13 cellular contexts compared by ENCODE assay signal in the genomic region with DNA sequence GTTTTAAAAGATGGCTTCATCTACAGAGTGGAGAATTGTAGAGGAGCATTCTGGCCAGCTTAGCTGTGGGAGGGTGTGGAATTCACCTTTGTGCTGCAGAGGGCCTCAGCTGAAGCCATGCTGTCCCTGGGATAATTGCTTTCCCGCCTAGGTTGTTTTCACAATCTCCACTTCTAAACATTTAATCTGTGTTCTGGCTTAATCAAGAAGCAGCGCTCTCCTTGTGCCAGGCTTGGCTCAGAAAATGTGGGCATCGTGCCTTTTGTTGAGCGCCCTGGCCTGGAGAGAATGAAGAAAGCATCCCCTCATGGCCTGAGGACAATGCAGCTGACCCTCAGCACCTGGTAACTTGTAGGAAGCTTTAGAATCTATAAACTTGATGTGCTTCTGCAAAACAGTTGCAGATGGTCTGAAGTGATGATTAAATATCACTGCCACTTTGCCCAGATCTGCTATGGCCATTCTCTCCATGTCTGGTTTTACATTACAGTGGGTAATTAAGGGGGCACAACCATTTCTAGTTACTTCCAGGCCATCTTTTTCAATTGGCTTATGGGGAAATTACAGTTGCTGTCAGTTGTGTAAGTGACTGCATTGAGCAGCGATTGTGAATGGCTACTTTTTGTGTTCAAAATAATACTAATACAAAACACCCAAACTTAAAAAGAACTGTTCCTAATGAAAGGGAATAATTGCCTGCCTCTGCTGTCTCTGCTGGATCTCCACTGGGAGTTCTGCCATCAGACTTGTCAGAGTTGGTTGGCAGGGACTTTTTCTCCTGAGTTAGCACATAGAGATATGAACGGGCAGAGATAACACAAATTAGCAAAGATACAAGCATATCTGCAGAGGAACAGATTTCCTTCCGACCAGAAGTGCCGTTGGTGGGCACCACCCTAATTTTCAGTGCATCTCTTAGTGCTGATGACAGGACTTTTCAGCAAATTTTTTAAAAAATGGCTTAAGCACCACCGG. TPM values are rescaled to one million over a fixed set of nuclear protein-coding genes. Genes with fewer than 3 reads are reported as not detected.
DNase-seq lines count a peak whose midpoint lies in the region; TF ChIP-seq lines count a peak whose summit lies in the region.
"Had no signal": no experiment of that assay in that cellular context is flagged by ENCODE, and none has a peak within 500 bp of the region (broad histone marks: within the 10 kb centered on the region; RNA-seq: fewer than 3 reads in every experiment).

No MANE protein-coding gene starts in this region.

- H3K4me3 ChIP-seq in BE2C (ENCODE audit: low read depth, low read length): peak overlapping the region; percentile 21
- H3K4me3 ChIP-seq in OCI-LY7 (ENCODE audit: low read depth, low read length, poor library complexity, severe bottlenecking): no peak overlapping the region

- no peak overlapping the region for H3K27ac ChIP-seq in OCI-LY7 (ENCODE audit: low read depth, low read length, poor library complexity, severe bottlenecking)

- H3K4me1 Mint-ChIP-seq in endothelial cell (ENCODE audit: unreplicated experiment): peaks cover 56% of the 10 kb centered on the region

- TF ChIP-seq CTCF in BE2C (IDR thresholded peaks at IDR 0.05; ENCODE audit: low read depth, low read length) (no peak), endothelial cell (IDR thresholded peaks at IDR 0.05; ENCODE audit: unreplicated experiment) (no peak), OCI-LY7 (conservative IDR thresholded peaks at IDR 0.05; ENCODE audit: low read length) (no peak)

- no peaks in the 10 kb centered on the region for H3K27me3 ChIP-seq in BE2C

- peak; percentile 51 for DNase-seq in BE2C
- DNase-seq in NCI-H2227 treated with DMSO at 0.1 percent for 48 hours (lab: John Stamatoyannopoulos, UW): peak; percentile 29
- DNase-seq in endothelial cell (ENCODE audit: low spot score): no peak
- DNase-seq in medulla oblongata (ENCODE audit: extremely low spot score): peak; percentile 41
- DNase-seq in NCI-H146 (lab: John Stamatoyannopoulos, UW): no peak
- DNase-seq in kidney glomerular epithelial cell (lab: John Stamatoyannopoulos, UW): no peak
- no peak for DNase-seq in dedifferentiated amniotic fluid mesenchymal stem cell (ENCODE audit: extremely low spot score)
- no peak for DNase-seq in OCI-LY7 (ENCODE audit: low spot score)
- DNase-seq: DND-41; NCI-H1930; nephron progenitor cell; stimulated activated CD8-positive, alpha-beta memory T cell treated with anti-CD3 and anti-CD28 coated beads, Interleukin-4, amount 100 ng/mL, for 48 hours had no signal

- no peak overlapping the region for H3K4me2 ChIP-seq in OCI-LY7 (ENCODE audit: low read length)

- H3K36me3 ChIP-seq in BE2C (no peaks in the 10 kb centered on the region), OCI-LY7 (ENCODE audit: insufficient read depth, low read length) (no peaks in the 10 kb centered on the region; the same call in 1 of the 2 replicates)

- H3K27me3 Mint-ChIP-seq in endothelial cell (ENCODE audit: unreplicated experiment): peaks cover 7% of the 10 kb centered on the region

- intact Hi-C loops in OCI-LY7 (cut with micrococcal nuclease; ENCODE audit: unreplicated experiment): no loop called here

- BruUV-seq in OCI-LY7 (replicated peaks; lab: Mats Ljungman, UMichigan): no TSS peak

- peaks cover 6% of the 10 kb centered on the region for H3K79me2 ChIP-seq in OCI-LY7 (ENCODE audit: insufficient read depth, low read depth, low read length)

- H3K4me3 Mint-ChIP-seq in endothelial cell (ENCODE audit: unreplicated experiment): no peak overlapping the region
- H3K4me3 Mint-ChIP-seq: nephron progenitor cell had no signal

- H2AFZ ChIP-seq in OCI-LY7 (ENCODE audit: low read length): no peak overlapping the region

- CTCF ChIA-PET in OCI-LY7 (lab: Charles Lee; ENCODE audit: unreplicated experiment): no interaction called here

- peak overlapping the region; percentile 100 for H3K27ac Mint-ChIP-seq in endothelial cell (ENCODE audit: unreplicated experiment)
- H3K27ac Mint-ChIP-seq: activated naive CD4-positive, alpha-beta T cell treated with anti-CD3 and anti-CD28 coated beads, Interleukin-2, amount 50 U/mL, for 72 hours had no signal

- no peaks in the 10 kb centered on the region for H3K9me2 ChIP-seq in OCI-LY7 (ENCODE audit: insufficient read depth, low read length)

- POLR2A ChIA-PET in OCI-LY7 (lab: Charles Lee): no interaction called here

- H3K9me3 Mint-ChIP-seq in endothelial cell (ENCODE audit: unreplicated experiment): no peaks in the 10 kb centered on the region
- H3K9me3 Mint-ChIP-seq: activated naive CD4-positive, alpha-beta T cell treated with anti-CD3 and anti-CD28 coated beads, Interleukin-2, amount 50 U/mL, for 72 hours had no signal

- peaks cover 18% of the 10 kb centered on the region for H3K36me3 Mint-ChIP-seq in endothelial cell (ENCODE audit: low read depth, unreplicated experiment)

- no peaks in the 10 kb centered on the region; the same call in none of the 2 replicates for H4K20me1 ChIP-seq in OCI-LY7 (ENCODE audit: insufficient read depth, low read length)

- H3K4me1 ChIP-seq in BE2C (peaks cover 34% of the 10 kb centered on the region), OCI-LY7 (ENCODE audit: insufficient read depth, low read length, poor library complexity, severe bottlenecking) (no peaks in the 10 kb centered on the region)

- H3K9me3 ChIP-seq in BE2C (no peaks in the 10 kb centered on the region), OCI-LY7 (ENCODE audit: low read length) (no peaks in the 10 kb centered on the region)

RNA-seq across cellular contexts. Expression of gene CTNNBL1, which starts 18.4 kb away (rescaled TPM):
- 109 TPM for polyA plus RNA-seq in BE2C (2012; ENCODE audit: insufficient read depth, insufficient read length, low read depth)
- total RNA-seq in endothelial cell (ENCODE audit: unreplicated experiment): 84.8 TPM
- 38.0 and 40.6 TPM in 2 replicates for total RNA-seq in OCI-LY7 (2014; rRNA removed; shearing (Covaris generic))
- total RNA-seq in OCI-LY7 (2022): 88.0 and 90.0 TPM in 2 replicates

Comparison
In these comparisons a context has a peak if more than half of its experiments do, and no peak if none do; other contexts are left out.
1. DNase-seq: peak in BE2C (single experiment), NCI-H2227 treated with DMSO at 0.1 percent for 48 hours (single experiment) and medulla oblongata (single experiment); none in endothelial cell (single experiment), NCI-H146 (single experiment), kidney glomerular epithelial cell (single experiment), dedifferentiated amniotic fluid mesenchymal stem cell (single experiment) and OCI-LY7 (single experiment).